ENCODE assay signal across 11 cellular contexts in genomic region chr6:144543006-144543871, GRCh38.
DNase-seq lines count a peak whose midpoint lies in the region; ATAC-seq and TF ChIP-seq lines count a peak whose summit lies in the region.
"Had no signal": no experiment of that assay in that cellular context is flagged by ENCODE, and none has a peak within 500 bp of the region (broad histone marks: within the 10 kb centered on the region; RNA-seq: fewer than 3 reads in every experiment).

No MANE protein-coding gene starts in this region.

- H3K27me3 ChIP-seq in neutrophil: no peaks in the 10 kb centered on the region
- no peaks in the 10 kb centered on the region for H3K27me3 ChIP-seq in hepatocyte

- no peak for ATAC-seq in omental fat pad (ENCODE audit: low FRiP score)

- H3K79me2 ChIP-seq in hepatocyte: no peaks in the 10 kb centered on the region

- no peak for TF ChIP-seq CTCF in neutrophil (IDR thresholded peaks at IDR 0.05)
- TF ChIP-seq CTCF in hepatocyte (IDR thresholded peaks at IDR 0.05; ENCODE audit: poor library complexity): no peak
- TF ChIP-seq CTCF in omental fat pad (IDR thresholded peaks at IDR 0.05): no peak
- TF ChIP-seq CTCF in GM10266 (IDR thresholded peaks at IDR 0.05; ENCODE audit: control insufficient read depth, insufficient read depth, low read depth, missing control alignments): no peak

- DNase-seq in DMS53 (lab: John Stamatoyannopoulos, UW) (peak; percentile 13), DMS53 treated with DMSO at 0.1 percent for 48 hours (lab: John Stamatoyannopoulos, UW; ENCODE audit: unreplicated experiment) (no peak), MV-4-11 (lab: John Stamatoyannopoulos, UW) (peak; percentile 93), amniotic epithelial cell (ENCODE audit: low read depth) (peak; percentile 9), hepatocyte (ENCODE audit: low spot score) (no peak), omental fat pad (ENCODE audit: low spot score) (no peak), GM10266 (ENCODE audit: extremely low spot score) (no peak)
- DNase-seq: activated naive CD8-positive, alpha-beta T cell treated with anti-CD3 and anti-CD28 coated beads for 36 hours; NCI-H2029 treated with DMSO at 0.1 percent for 48 hours had no signal

- 96% methylated on average over 8 of the region's 8 CpGs for WGBS in hepatocyte (ENCODE audit: low lambda C conversion rate, missing lambda C conversion rate)

- H4K20me1 ChIP-seq in hepatocyte (ENCODE audit: insufficient read depth, poor library complexity, severe bottlenecking): no peaks in the 10 kb centered on the region

- H3K36me3 ChIP-seq in neutrophil: peaks cover 38% of the 10 kb centered on the region
- no peaks in the 10 kb centered on the region for H3K36me3 ChIP-seq in hepatocyte (replicated peaks; ENCODE audit: insufficient read depth, low read depth)

- no peaks in the 10 kb centered on the region for H3K9me3 ChIP-seq in neutrophil
- H3K9me3 ChIP-seq in hepatocyte (ENCODE audit: low read depth): no peaks in the 10 kb centered on the region

- H3K4me3 ChIP-seq in neutrophil (ENCODE audit: low read depth in 1 of 2, low read length in 1 of 2) (no peak overlapping the region), hepatocyte (no peak overlapping the region)

- H3K4me1 ChIP-seq in neutrophil (ENCODE audit: control insufficient read depth in 1 of 2, insufficient read depth in 1 of 2, low read depth in 1 of 2, low read length in 1 of 2) (peaks cover 6 to 17% of the 10 kb centered on the region in 2 experiments), hepatocyte (ENCODE audit: insufficient read depth) (no peaks in the 10 kb centered on the region)

- H3K4me2 ChIP-seq in hepatocyte: no peak overlapping the region

- no peaks in the 10 kb centered on the region for H3K9me2 ChIP-seq in hepatocyte (replicated peaks; ENCODE audit: insufficient read depth)

- H2AFZ ChIP-seq in hepatocyte: no peak overlapping the region

- H3K27ac ChIP-seq in neutrophil (peak overlapping the region; percentile 67), hepatocyte (no peak overlapping the region)
- H3K27ac ChIP-seq: 22Rv1 had no signal

Comparison
In these comparisons a context has a peak if more than half of its experiments do, and no peak if none do; other contexts are left out.
1. DNase-seq: peak in DMS53 (single experiment), MV-4-11 (single experiment) and amniotic epithelial cell (single experiment); none in DMS53 treated with DMSO at 0.1 percent for 48 hours (single experiment), hepatocyte (single experiment), omental fat pad (single experiment) and GM10266 (single experiment).